ENCODE assay signal across 11 cellular contexts in genomic region chrX:44314259-44314734, GRCh38. TPM values are rescaled to one million over a fixed set of nuclear protein-coding genes. Genes with fewer than 3 reads are reported as not detected.
DNase-seq lines count a peak whose midpoint lies in the region; ATAC-seq and TF ChIP-seq lines count a peak whose summit lies in the region.
"Had no signal": no experiment of that assay in that cellular context is flagged by ENCODE, and none has a peak within 500 bp of the region (broad histone marks: within the 10 kb centered on the region; RNA-seq: fewer than 3 reads in every experiment).

No MANE protein-coding gene starts in this region.

- no peak for TF ChIP-seq CTCF in RWPE1 (conservative IDR thresholded peaks at IDR 0.05; ENCODE audit: low read depth)

- H3K27ac Mint-ChIP-seq in activated T-cell treated with anti-CD3 and anti-CD28 coated beads, Interleukin-2, amount 50 U/mL, for 24 hours = peak overlapping the region; percentile 1

- H3K27me3 Mint-ChIP-seq in activated T-cell treated with anti-CD3 and anti-CD28 coated beads, Interleukin-2, amount 50 U/mL, for 24 hours = no peaks in the 10 kb centered on the region
- H3K27me3 Mint-ChIP-seq: central memory CD8-positive, alpha-beta T cell had no signal

- POLR2A ChIA-PET in RWPE1 (lab: Yijun Ruan, JAX; ENCODE audit: low non-redundant PET) = no interaction called here

- no peak overlapping the region for H3K27ac ChIP-seq in RWPE1

- ATAC-seq in Right ventricle myocardium superior (ENCODE audit: poor library complexity) (peak; percentile 96), HG02623 (IDR thresholded peaks at IDR 0.05; ENCODE audit: unreplicated experiment) (no peak)
- ATAC-seq: HCT116 had no signal

- intact Hi-C loops in Right ventricle myocardium superior (cut with DNase I) = no loop called here

- CTCF ChIA-PET in RWPE1 (lab: Yijun Ruan, JAX) = no interaction called here

- no peaks in the 10 kb centered on the region for H3K9me3 Mint-ChIP-seq in activated T-cell treated with anti-CD3 and anti-CD28 coated beads, Interleukin-2, amount 50 U/mL, for 24 hours
- H3K9me3 Mint-ChIP-seq: central memory CD8-positive, alpha-beta T cell had no signal

- H3K36me3 Mint-ChIP-seq in activated T-cell treated with anti-CD3 and anti-CD28 coated beads, Interleukin-2, amount 50 U/mL, for 24 hours (ENCODE audit: low read depth) = no peaks in the 10 kb centered on the region

- H3K4me3 Mint-ChIP-seq in activated T-cell treated with anti-CD3 and anti-CD28 coated beads, Interleukin-2, amount 50 U/mL, for 24 hours = no peak overlapping the region
- H3K4me3 Mint-ChIP-seq: central memory CD8-positive, alpha-beta T cell; nephron had no signal

- DNase-seq in activated T-cell treated with anti-CD3 and anti-CD28 coated beads, Interleukin-2, amount 50 U/mL, for 24 hours = no peak
- no peak for DNase-seq in activated T-cell treated with anti-CD3 and anti-CD28 coated beads for 4 hours
- DNase-seq in SKM-1 treated with dmso at 0.1 percent for 144 hours (lab: John Stamatoyannopoulos, UW; ENCODE audit: unreplicated experiment) = peak; percentile 85
- peak; percentile 44 for DNase-seq in Right ventricle myocardium superior
- DNase-seq in stromal cell of bone marrow (ENCODE audit: low read depth) = peak; percentile 28
- no peak for DNase-seq in RWPE1 (ENCODE audit: low spot score)
- DNase-seq in activated gamma-delta T cell treated with Interleukin-2 at 50 U/mL for 16 hours = no peak

- H3K4me1 Mint-ChIP-seq in activated T-cell treated with anti-CD3 and anti-CD28 coated beads, Interleukin-2, amount 50 U/mL, for 24 hours (ENCODE audit: low read depth) = peaks cover 19% of the 10 kb centered on the region
- H3K4me1 Mint-ChIP-seq: nephron had no signal

RNA-seq across cellular contexts. Expression of gene EFHC2, which starts 29.2 kb away (rescaled TPM):
- 18.0 TPM for total RNA-seq in Right ventricle myocardium superior

Comparison
In these comparisons a context has a peak if more than half of its experiments do, and no peak if none do; other contexts are left out.
1. DNase-seq: peak in SKM-1 treated with dmso at 0.1 percent for 144 hours (single experiment), Right ventricle myocardium superior (single experiment) and stromal cell of bone marrow (single experiment); none in activated T-cell treated with anti-CD3 and anti-CD28 coated beads, Interleukin-2, amount 50 U/mL, for 24 hours (single experiment), activated T-cell treated with anti-CD3 and anti-CD28 coated beads for 4 hours (single experiment), RWPE1 (single experiment) and activated gamma-delta T cell treated with Interleukin-2 at 50 U/mL for 16 hours (single experiment).